ENCODE assay signal across 8 cellular contexts in the genomic region with DNA sequence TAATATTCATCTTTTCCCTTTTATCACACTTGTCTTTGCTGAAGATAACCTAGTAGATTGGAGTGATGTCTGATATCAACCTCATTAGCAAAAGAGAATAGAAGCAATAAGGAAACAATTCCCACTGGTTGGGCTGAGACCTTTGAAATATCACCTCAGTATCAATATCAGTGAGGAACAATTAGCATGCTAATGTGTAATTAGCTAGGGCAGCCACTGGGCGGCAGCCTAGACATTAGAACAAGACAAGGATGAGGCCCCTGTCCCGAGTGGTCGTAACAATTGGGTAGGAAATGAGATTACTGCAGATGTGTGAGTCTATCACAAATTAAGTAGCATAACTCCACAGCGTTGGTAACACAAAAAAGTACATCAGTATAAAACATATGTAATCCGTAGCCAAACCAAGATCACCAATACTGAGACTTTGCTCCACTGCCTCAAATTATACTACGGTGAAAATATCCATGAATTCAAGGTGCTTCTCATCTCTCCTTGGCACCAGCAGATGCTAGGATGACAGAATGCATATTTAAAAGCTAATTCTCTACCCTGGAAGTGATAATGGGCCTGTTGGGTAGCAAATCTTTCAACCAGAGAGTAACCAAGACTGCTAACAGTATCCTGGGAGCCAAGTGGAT.
A peak's percentile ranks its signal among the peaks of the same experiment; 100 is the strongest.
DNase-seq lines count a peak whose midpoint lies in the region; ATAC-seq, FAIRE-seq and TF ChIP-seq lines count a peak whose summit lies in the region.

No MANE protein-coding gene starts in this region.

- H2BK15ac ChIP-seq in H9 (ENCODE audit: low read depth, low read length): no peak overlapping the region

- ATAC-seq in activated CD4-positive, alpha-beta T cell treated with anti-CD3 and anti-CD28 coated beads for 36 hours: peak; percentile 39
- ATAC-seq in lower lobe of right lung: peak; percentile 76
- peak; percentile 59 for ATAC-seq in stimulated activated effector memory CD8-positive, alpha-beta T cell treated with anti-CD3 and anti-CD28 coated beads, Interleukin-12 subunit alpha, Interleukin-12 subunit beta, amount 100 ng/mL, for 72 hours

- no peak overlapping the region for H2AK5ac ChIP-seq in H9 (ENCODE audit: insufficient read length, low read length)

- no peak overlapping the region for H3K9ac ChIP-seq in H9 (ENCODE audit: extremely low read depth, insufficient read length, low read length)

- H3K18ac ChIP-seq in H9 (ENCODE audit: insufficient read length, low read depth, low read length): no peak overlapping the region

- H4K8ac ChIP-seq in H9 (replicated peaks; ENCODE audit: insufficient read length, low read depth, low read length): no peak overlapping the region

- CTCF ChIA-PET in CD8-positive, alpha-beta memory T cell (lab: Charles Lee): interaction anchor here (0.7 to 12.2 kb wide), 16 partner anchors 9 to 247 kb away, joined by 3 to 240 read pairs (median 4); a partner anchor contains a TSS
- CTCF ChIA-PET in activated CD4-positive, alpha-beta T cell treated with anti-CD3 and anti-CD28 coated beads for 36 hours (lab: Charles Lee): interaction anchor here (0.7 to 15.6 kb wide), 31 partner anchors 8 to 728 kb away, joined by 3 to 298 read pairs (median 5); a partner anchor contains a TSS

- H3K4me1 ChIP-seq in CD8-positive, alpha-beta memory T cell (ENCODE audit: insufficient read depth, low read length): no peaks in the 10 kb centered on the region
- H3K4me1 ChIP-seq in H9 (ENCODE audit: insufficient read depth, low read length) (peaks cover 4% of the 10 kb centered on the region; the same call in 1 of the 2 replicates), lower lobe of right lung (no peaks in the 10 kb centered on the region)

- H3K27ac ChIP-seq in CD8-positive, alpha-beta memory T cell (ENCODE audit: low read depth, low read length): no peak overlapping the region
- no peak overlapping the region for H3K27ac ChIP-seq in H9 (ENCODE audit: insufficient read length, low read depth, low read length)
- H3K27ac ChIP-seq in lower lobe of right lung: no peak overlapping the region

- H3K23ac ChIP-seq in H9 (ENCODE audit: insufficient read length, low read depth, low read length): no peak overlapping the region

- H3K9me3 Mint-ChIP-seq in CD8-positive, alpha-beta memory T cell: no peaks in the 10 kb centered on the region
- H3K9me3 Mint-ChIP-seq in H9: no peaks in the 10 kb centered on the region; a peak in 1 of 5 replicates
- no peaks in the 10 kb centered on the region for H3K9me3 Mint-ChIP-seq in activated CD4-positive, alpha-beta T cell treated with anti-CD3 and anti-CD28 coated beads for 36 hours (ENCODE audit: low read depth)
- no peaks in the 10 kb centered on the region for H3K9me3 Mint-ChIP-seq in stimulated activated effector memory CD8-positive, alpha-beta T cell treated with anti-CD3 and anti-CD28 coated beads, Interleukin-12 subunit alpha, Interleukin-12 subunit beta, amount 100 ng/mL, for 72 hours

- H3K4me1 Mint-ChIP-seq in CD8-positive, alpha-beta memory T cell: peaks cover 2 to 5% (median 4%) of the 10 kb centered on the region in 3 donors
- H3K4me1 Mint-ChIP-seq in H9: peaks cover 12% of the 10 kb centered on the region in 2 experiments
- H3K4me1 Mint-ChIP-seq in activated CD4-positive, alpha-beta T cell treated with anti-CD3 and anti-CD28 coated beads for 36 hours: peaks cover 30% of the 10 kb centered on the region
- H3K4me1 Mint-ChIP-seq in stimulated activated effector memory CD8-positive, alpha-beta T cell treated with anti-CD3 and anti-CD28 coated beads, Interleukin-12 subunit alpha, Interleukin-12 subunit beta, amount 100 ng/mL, for 72 hours: peaks cover 8% of the 10 kb centered on the region

- FAIRE-seq in colon (lab: Jason Lieb, UNC): peak; percentile 65

- no peak overlapping the region for H3K56ac ChIP-seq in H9 (ENCODE audit: insufficient read length, low read depth, low read length)

- H2BK120ac ChIP-seq in H9 (ENCODE audit: low read depth, low read length, poor library complexity, severe bottlenecking): no peak overlapping the region

- no peaks in the 10 kb centered on the region for H3K36me3 ChIP-seq in CD8-positive, alpha-beta memory T cell (ENCODE audit: insufficient read depth, low read length)
- H3K36me3 ChIP-seq in lower lobe of right lung: no peaks in the 10 kb centered on the region

- H3K36me3 Mint-ChIP-seq in CD8-positive, alpha-beta memory T cell: no peaks in the 10 kb centered on the region
- H3K36me3 Mint-ChIP-seq in H9 (ENCODE audit: insufficient read depth in 1 of 3, low read depth in 3 of 3): no peaks in the 10 kb centered on the region
- H3K36me3 Mint-ChIP-seq in activated CD4-positive, alpha-beta T cell treated with anti-CD3 and anti-CD28 coated beads for 36 hours (ENCODE audit: low read depth): no peaks in the 10 kb centered on the region
- no peaks in the 10 kb centered on the region for H3K36me3 Mint-ChIP-seq in stimulated activated effector memory CD8-positive, alpha-beta T cell treated with anti-CD3 and anti-CD28 coated beads, Interleukin-12 subunit alpha, Interleukin-12 subunit beta, amount 100 ng/mL, for 72 hours

- POLR2A ChIA-PET in CD8-positive, alpha-beta memory T cell (lab: Charles Lee): interaction anchor here (0.6 to 1.8 kb wide), 2 partner anchors 142 to 234 kb away, joined by 3 to 5 read pairs; no protein-coding TSS in a partner anchor
- POLR2A ChIA-PET in activated CD4-positive, alpha-beta T cell treated with anti-CD3 and anti-CD28 coated beads for 36 hours (lab: Charles Lee): interaction anchor here (0.6 kb wide), 1 partner anchor 92 kb away, joined by 4 read pairs; no protein-coding TSS in a partner anchor

- no peak overlapping the region for H3K14ac ChIP-seq in H9 (ENCODE audit: insufficient read depth, low read length)

- H2AFZ ChIP-seq in H9 (ENCODE audit: low read length): no peak overlapping the region

- no peak overlapping the region for H3K4ac ChIP-seq in H9 (ENCODE audit: low read depth, low read length)

- H3T11ph ChIP-seq in H9 (ENCODE audit: low read length): no peak overlapping the region

- no peak overlapping the region for H2BK12ac ChIP-seq in H9 (ENCODE audit: insufficient read length, low read depth, low read length)

- H4K20me1 ChIP-seq in H9 (ENCODE audit: control insufficient read depth, insufficient read depth, insufficient read length): no peaks in the 10 kb centered on the region

- H3K23me2 ChIP-seq in H9 (ENCODE audit: insufficient read length, low read depth, low read length, poor library complexity, severe bottlenecking): no peaks in the 10 kb centered on the region

- H3K79me2 ChIP-seq in H9 (ENCODE audit: insufficient read depth, low read length): no peaks in the 10 kb centered on the region

- TF ChIP-seq CTCF in H9 (conservative IDR thresholded peaks at IDR 0.05) (peak; percentile 95; the same call in 2 of the 3 replicates), lower lobe of right lung (IDR thresholded peaks at IDR 0.05) (peak; percentile 81)

- no peak overlapping the region for H3K27ac Mint-ChIP-seq in CD8-positive, alpha-beta memory T cell
- H3K27ac Mint-ChIP-seq in H9: no peak overlapping the region
- no peak overlapping the region for H3K27ac Mint-ChIP-seq in activated CD4-positive, alpha-beta T cell treated with anti-CD3 and anti-CD28 coated beads for 36 hours
- no peak overlapping the region for H3K27ac Mint-ChIP-seq in stimulated activated effector memory CD8-positive, alpha-beta T cell treated with anti-CD3 and anti-CD28 coated beads, Interleukin-12 subunit alpha, Interleukin-12 subunit beta, amount 100 ng/mL, for 72 hours

- peak; percentile 52 to 80 (median 57) for DNase-seq in CD8-positive, alpha-beta memory T cell
- peak; percentile 69 for DNase-seq in H9
- DNase-seq in NCI-H345 treated with DMSO at 0.1 percent for 48 hours (lab: John Stamatoyannopoulos, UW; ENCODE audit: unreplicated experiment): peak; percentile 63
- DNase-seq in activated CD4-positive, alpha-beta T cell treated with anti-CD3 and anti-CD28 coated beads for 36 hours: peak; percentile 83
- peak; percentile 66 for DNase-seq in lower lobe of right lung
- DNase-seq in stimulated activated effector memory CD8-positive, alpha-beta T cell treated with anti-CD3 and anti-CD28 coated beads, Interleukin-12 subunit alpha, Interleukin-12 subunit beta, amount 100 ng/mL, for 72 hours (ENCODE audit: low spot score in 2 of 2): peak; percentile 39 to 74
- no peak for DNase-seq in cerebellum (ENCODE audit: low spot score)

- H3K4me2 ChIP-seq in H9 (ENCODE audit: insufficient read depth, insufficient read length, low read length): no peak overlapping the region

- H2BK20ac ChIP-seq in H9 (ENCODE audit: low read depth, low read length, poor library complexity, severe bottlenecking): no peak overlapping the region

- no peak overlapping the region for H2BK5ac ChIP-seq in H9 (ENCODE audit: insufficient read length, low read length)

- peaks cover 12 to 21% of the 10 kb centered on the region in 2 donors for H3K27me3 Mint-ChIP-seq in CD8-positive, alpha-beta memory T cell
- H3K27me3 Mint-ChIP-seq in H9 (ENCODE audit: low read depth): peaks cover under 1% of the 10 kb centered on the region
- H3K27me3 Mint-ChIP-seq in activated CD4-positive, alpha-beta T cell treated with anti-CD3 and anti-CD28 coated beads for 36 hours: peaks cover 13% of the 10 kb centered on the region

- H3K79me1 ChIP-seq in H9 (ENCODE audit: insufficient read depth, low read depth, low read length, poor library complexity, severe bottlenecking): no peaks in the 10 kb centered on the region

- no peak overlapping the region for H3K4me3 Mint-ChIP-seq in CD8-positive, alpha-beta memory T cell
- H3K4me3 Mint-ChIP-seq in H9: no peak overlapping the region
- no peak overlapping the region for H3K4me3 Mint-ChIP-seq in activated CD4-positive, alpha-beta T cell treated with anti-CD3 and anti-CD28 coated beads for 36 hours
- no peak overlapping the region for H3K4me3 Mint-ChIP-seq in stimulated activated effector memory CD8-positive, alpha-beta T cell treated with anti-CD3 and anti-CD28 coated beads, Interleukin-12 subunit alpha, Interleukin-12 subunit beta, amount 100 ng/mL, for 72 hours

- H3K4me3 ChIP-seq in CD8-positive, alpha-beta memory T cell (ENCODE audit: low read length): no peak overlapping the region
- no peak overlapping the region for H3K4me3 ChIP-seq in lower lobe of right lung

- no CpG with 5 or more reads among the region's 6 CpGs for WGBS in H9 (ENCODE audit: extremely low coverage, insufficient read length, low lambda C conversion rate)

- no peaks in the 10 kb centered on the region for H3K9me3 ChIP-seq in CD8-positive, alpha-beta memory T cell (ENCODE audit: low read length)
- no peaks in the 10 kb centered on the region for H3K9me3 ChIP-seq in H9 (ENCODE audit: control insufficient read depth, low read depth, low read length)
- H3K9me3 ChIP-seq in lower lobe of right lung: no peaks in the 10 kb centered on the region

- H3K27me3 ChIP-seq in CD8-positive, alpha-beta memory T cell (ENCODE audit: insufficient read depth, low read length, poor library complexity, severe bottlenecking): no peaks in the 10 kb centered on the region
- no peaks in the 10 kb centered on the region for H3K27me3 ChIP-seq in H9 (ENCODE audit: insufficient read depth, low read length)
- H3K27me3 ChIP-seq in lower lobe of right lung (ENCODE audit: low read depth): no peaks in the 10 kb centered on the region

- intact Hi-C loops in activated CD4-positive, alpha-beta T cell treated with anti-CD3 and anti-CD28 coated beads for 36 hours (cut with DNase I, micrococcal nuclease): loop anchor here (1.0 to 10.0 kb wide), 4 partner anchors 87 to 545 kb away; no protein-coding TSS in a partner anchor
- intact Hi-C loops in lower lobe of right lung (cut with DNase I): loop anchor here (5.0 kb wide), 1 partner anchor 237 kb away; no protein-coding TSS in a partner anchor

- H4K91ac ChIP-seq in H9 (ENCODE audit: insufficient read length, low read depth, low read length): no peak overlapping the region

- H4K5ac ChIP-seq in H9 (ENCODE audit: insufficient read length, low read depth, low read length): no peak overlapping the region
